Comparison of ENCODE assay signal across 25 cellular contexts in genomic region chr10:35467186-35467585, GRCh38.
"Had no signal": no experiment of that assay in that cellular context is flagged by ENCODE, and none has a peak within 500 bp of the region (broad histone marks: within the 10 kb centered on the region; RNA-seq: fewer than 3 reads in every experiment).

No MANE protein-coding gene starts in this region.

- ATAC-seq: effector memory CD8-positive, alpha-beta T cell; left colon; natural killer cell; pancreas; sciatic nerve; stimulated activated effector memory CD8-positive, alpha-beta T cell treated with anti-CD3 and anti-CD28 coated beads, Interleukin-12 subunit alpha, Interleukin-12 subunit beta, amount 100 ng/mL, for 72 hours had no signal

- H3K4me3 Mint-ChIP-seq: dendritic cell treated with granulocyte-macrophage colony-stimulating factor and Interleukin-4, amounts not matched to agents 40 ng/mL and 50 ng/mL, for 4 days; effector memory CD8-positive, alpha-beta T cell; memory B cell; natural killer cell; neural crest cell; stimulated activated effector memory CD8-positive, alpha-beta T cell treated with anti-CD3 and anti-CD28 coated beads, Interleukin-12 subunit alpha, Interleukin-12 subunit beta, amount 100 ng/mL, for 72 hours; type B pancreatic cell had no signal

- H3K36me3 ChIP-seq: colonic mucosa, esophagus squamous epithelium, neutrophil, pancreas, stomach, tibial artery had no signal

- H3K9me3 Mint-ChIP-seq: dendritic cell treated with granulocyte-macrophage colony-stimulating factor and Interleukin-4, amounts not matched to agents 40 ng/mL and 50 ng/mL, for 4 days; effector memory CD8-positive, alpha-beta T cell; memory B cell; natural killer cell; neural crest cell; stimulated activated effector memory CD8-positive, alpha-beta T cell treated with anti-CD3 and anti-CD28 coated beads, Interleukin-12 subunit alpha, Interleukin-12 subunit beta, amount 100 ng/mL, for 72 hours; type B pancreatic cell had no signal

- H3K27ac Mint-ChIP-seq: dendritic cell treated with granulocyte-macrophage colony-stimulating factor and Interleukin-4, amounts not matched to agents 40 ng/mL and 50 ng/mL, for 4 days; effector memory CD8-positive, alpha-beta T cell; memory B cell; natural killer cell; progenitor cell of endocrine pancreas; stimulated activated effector memory CD8-positive, alpha-beta T cell treated with anti-CD3 and anti-CD28 coated beads, Interleukin-12 subunit alpha, Interleukin-12 subunit beta, amount 100 ng/mL, for 72 hours; type B pancreatic cell had no signal

- H3K27ac ChIP-seq: colonic mucosa, esophagus squamous epithelium, hepatocyte, neutrophil, pancreas, stomach, testis, tibial artery had no signal

- H3K27me3 Mint-ChIP-seq: dendritic cell treated with granulocyte-macrophage colony-stimulating factor and Interleukin-4, amounts not matched to agents 40 ng/mL and 50 ng/mL, for 4 days; effector memory CD8-positive, alpha-beta T cell; memory B cell; progenitor cell of endocrine pancreas; type B pancreatic cell had no signal

- H3K4me1 ChIP-seq: colonic mucosa had no signal

- H3K4me3 ChIP-seq: colonic mucosa, esophagus squamous epithelium, hepatocyte, lung, pancreas, smooth muscle cell, stomach, testis, tibial artery had no signal

- H3K27me3 ChIP-seq: colonic mucosa, esophagus squamous epithelium, hepatocyte, neutrophil, pancreas, stomach, testis, tibial artery had no signal

- DNase-seq: colonic mucosa; effector memory CD8-positive, alpha-beta T cell; esophagus squamous epithelium; foreskin melanocyte; left colon; natural killer cell; pancreas; stimulated activated CD4-positive, alpha-beta T cell treated with anti-CD3 and anti-CD28 coated beads, Interleukin-12 subunit alpha, Interleukin-12 subunit beta, amount 100 ng/mL, for 4 hours; stimulated activated CD4-positive, alpha-beta T cell treated with anti-CD3 and anti-CD28 coated beads, Interleukin-1b, Interleukin-23, amount 100 ng/mL, for 48 hours; stimulated activated CD4-positive, alpha-beta T cell treated with anti-CD3 and anti-CD28 coated beads, Interleukin-4, amount 100 ng/mL, for 24 hours; stimulated activated naive CD4-positive, alpha-beta T cell treated with Interleukin-2 at 50 U/mL for 16 hours; stomach; testis; tibial artery had no signal

- H3K9me3 ChIP-seq: colonic mucosa, esophagus squamous epithelium, neutrophil, pancreas, stomach, testis, tibial artery had no signal

- H3K36me3 Mint-ChIP-seq: natural killer cell; stimulated activated effector memory CD8-positive, alpha-beta T cell treated with anti-CD3 and anti-CD28 coated beads, Interleukin-12 subunit alpha, Interleukin-12 subunit beta, amount 100 ng/mL, for 72 hours; type B pancreatic cell had no signal
